Comparison of ENCODE assay signal across 17 cellular contexts in genomic region chr16:57278494-57278893, GRCh38. TPM values are rescaled to one million over a fixed set of nuclear protein-coding genes. Genes with fewer than 3 reads are reported as not detected.
"Had no signal": no experiment of that assay in that cellular context is flagged by ENCODE, and none has a peak within 500 bp of the region (broad histone marks: within the 10 kb centered on the region; RNA-seq: fewer than 3 reads in every experiment).

No MANE protein-coding gene starts in this region.

- H3K36me3 ChIP-seq: thyroid gland, vagina had no signal

- H3K4me3 ChIP-seq: body of pancreas, psoas muscle, thyroid gland, vagina had no signal

- H3K27ac ChIP-seq: psoas muscle, thyroid gland had no signal

- H3K27me3 ChIP-seq: body of pancreas, thyroid gland, vagina had no signal

- H3K9me3 Mint-ChIP-seq: activated B cell treated with CpG ODN at 0.5 μM for 24 hours; activated CD4-positive, alpha-beta T cell treated with anti-CD3 and anti-CD28 coated beads, Interleukin-2, amount 10 ng/mL, durations not matched to agents 7 days and 5 days; activated T-helper 2 cell treated with anti-CD3 and anti-CD28 coated beads, Interferon-gamma antibody, Interleukin-2, Interleukin-4, amounts not matched to agents 10 μg/mL and 5 μg/mL and 100 μg/mL, durations not matched to agents 14 hours and 24 hours and 36 hours; mesothelial cell of epicardium; naive B cell had no signal

- H3K27ac Mint-ChIP-seq: activated B cell treated with CpG ODN at 0.5 μM for 24 hours, mesothelial cell of epicardium had no signal

- H3K9me3 ChIP-seq: body of pancreas, psoas muscle, thyroid gland, vagina had no signal

- H3K4me3 Mint-ChIP-seq: activated B cell treated with CpG ODN at 0.5 μM for 24 hours, mesothelial cell of epicardium, naive B cell had no signal

- H3K4me1 ChIP-seq: psoas muscle had no signal

- DNase-seq: activated B cell treated with CpG ODN at 0.5 μM for 24 hours; activated CD4-positive, alpha-beta T cell treated with anti-CD3 and anti-CD28 coated beads, Interleukin-2, amount 10 ng/mL, durations not matched to agents 7 days and 5 days; activated CD8-positive, alpha-beta memory T cell treated with anti-CD3 and anti-CD28 coated beads for 24 hours; activated naive CD4-positive, alpha-beta T cell treated with anti-CD3 and anti-CD28 coated beads, Interleukin-2, amount 50 U/mL, for 16 hours; body of pancreas; dermis blood vessel endothelial cell; left ventricle myocardium superior; naive B cell; psoas muscle; stimulated activated CD4-positive, alpha-beta T cell treated with anti-CD3 and anti-CD28 coated beads, Interleukin-2, amount 100 ng/mL, for 48 hours; stimulated activated naive CD8-positive, alpha-beta T cell treated with anti-CD3 and anti-CD28 coated beads, Interleukin-15, Interleukin-2, amounts not matched to agents 100 U/mL and 50 U/mL, for 24 hours; T-helper 17 cell; thyroid gland had no signal

- H3K36me3 Mint-ChIP-seq: mesothelial cell of epicardium, naive B cell had no signal

- ATAC-seq: body of pancreas; esophagus mucosa; left ventricle myocardium superior; psoas muscle; stimulated activated naive CD8-positive, alpha-beta T cell treated with anti-CD3 and anti-CD28 coated beads, Interleukin-15, Interleukin-2, amounts not matched to agents 100 U/mL and 50 U/mL, for 24 hours had no signal

RNA-seq across cellular contexts. Expression of gene PLLP, which starts 6.0 kb away (rescaled TPM):
- total RNA-seq: activated B cell treated with CpG ODN at 0.5 μM for 24 hours had no signal
